In the genomic region with DNA sequence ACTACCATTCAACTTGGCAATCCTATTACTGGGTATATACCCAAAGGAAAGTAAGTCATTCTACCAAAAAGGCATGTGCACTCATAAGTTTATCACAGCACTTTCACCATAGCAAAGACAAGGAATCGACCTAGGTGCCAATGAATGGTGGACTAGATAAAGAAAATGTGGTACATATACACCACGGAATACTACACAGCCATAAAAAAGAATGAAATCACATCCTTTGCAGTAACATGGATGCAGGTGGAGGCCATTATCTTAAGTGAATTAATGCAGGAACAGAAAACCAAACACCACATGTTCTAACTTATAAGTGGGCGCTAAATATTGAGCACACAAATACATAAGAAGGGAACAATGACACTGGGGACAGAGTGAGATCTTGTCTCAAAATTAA, we compare ENCODE assay signal across 10 cellular contexts.
"Had no signal": no experiment of that assay in that cellular context is flagged by ENCODE, and none has a peak within 500 bp of the region (broad histone marks: within the 10 kb centered on the region; RNA-seq: fewer than 3 reads in every experiment).

No MANE protein-coding gene starts in this region.

- H2AFZ ChIP-seq: GM23248, GM23338 had no signal

- H3K9ac ChIP-seq: GM23248 had no signal

- FAIRE-seq: H1, H54 had no signal

- H3K27ac ChIP-seq: GM23248 had no signal

- H3K36me3 ChIP-seq: HAP-1 had no signal

- DNase-seq: GM23248, GOT3, H7, H9, HFFc6 had no signal

- H3K4me2 ChIP-seq: GM23338 had no signal

- H3K4me1 ChIP-seq: HAP-1 had no signal

- H3K9me3 ChIP-seq: HAP-1 had no signal

- ATAC-seq: GM23338, HCT116 had no signal

- H3K4me3 ChIP-seq: GM23248, GM23338, HAP-1 had no signal
